Comparison of ENCODE assay signal across 12 cellular contexts in genomic region chr5:56279979-56280378, GRCh38. TPM values are rescaled to one million over a fixed set of nuclear protein-coding genes. Genes with fewer than 3 reads are reported as not detected.
DNase-seq lines count a peak whose midpoint lies in the region; ATAC-seq and TF ChIP-seq lines count a peak whose summit lies in the region.
"Had no signal": no experiment of that assay in that cellular context is flagged by ENCODE, and none has a peak within 500 bp of the region (broad histone marks: within the 10 kb centered on the region; RNA-seq: fewer than 3 reads in every experiment).

No MANE protein-coding gene starts in this region.

- no peaks in the 10 kb centered on the region for H3K9me3 Mint-ChIP-seq in activated CD4-positive, alpha-beta T cell treated with anti-CD3 and anti-CD28 coated beads for 36 hours (ENCODE audit: low read depth)
- H3K9me3 Mint-ChIP-seq: activated T-helper 2 cell treated with anti-CD3 and anti-CD28 coated beads, Interferon-gamma antibody, Interleukin-2, Interleukin-4, amounts not matched to agents 10 μg/mL and 5 μg/mL and 100 μg/mL, durations not matched to agents 14 hours and 24 hours and 36 hours had no signal

- CTCF ChIA-PET in activated CD4-positive, alpha-beta T cell treated with anti-CD3 and anti-CD28 coated beads for 36 hours (lab: Charles Lee), result no interaction called here

- peak; percentile 87 for ATAC-seq in RWPE2 (ENCODE audit: low read depth)
- ATAC-seq in activated CD4-positive, alpha-beta T cell treated with anti-CD3 and anti-CD28 coated beads for 36 hours, result no peak

- TF ChIP-seq EP300 in tibial nerve (IDR thresholded peaks at IDR 0.05), result no peak

- H3K4me1 Mint-ChIP-seq in activated CD4-positive, alpha-beta T cell treated with anti-CD3 and anti-CD28 coated beads for 36 hours, result no peaks in the 10 kb centered on the region

- peak overlapping the region; percentile 42 for H4K8ac ChIP-seq in trophoblast cell (ENCODE audit: low read depth, low read length)

- H3K27me3 Mint-ChIP-seq in activated CD4-positive, alpha-beta T cell treated with anti-CD3 and anti-CD28 coated beads for 36 hours, result no peaks in the 10 kb centered on the region

- intact Hi-C loops in activated CD4-positive, alpha-beta T cell treated with anti-CD3 and anti-CD28 coated beads for 36 hours (cut with DNase I, micrococcal nuclease), result no loop called here

- no peaks in the 10 kb centered on the region for H3K36me3 Mint-ChIP-seq in activated CD4-positive, alpha-beta T cell treated with anti-CD3 and anti-CD28 coated beads for 36 hours (ENCODE audit: low read depth)

- peaks cover 36% of the 10 kb centered on the region for H3K79me1 ChIP-seq in trophoblast cell (ENCODE audit: low read length)

- H3K4me3 Mint-ChIP-seq in activated CD4-positive, alpha-beta T cell treated with anti-CD3 and anti-CD28 coated beads for 36 hours, result no peak overlapping the region

- H4K91ac ChIP-seq in trophoblast cell (ENCODE audit: low read depth, low read length), result peak overlapping the region; percentile 84

- H3K27me3 ChIP-seq in RWPE2 (ENCODE audit: insufficient read depth, poor library complexity, severe bottlenecking), result no peaks in the 10 kb centered on the region
- no peaks in the 10 kb centered on the region for H3K27me3 ChIP-seq in trophoblast cell (ENCODE audit: insufficient read depth, low read length)
- H3K27me3 ChIP-seq in tibial nerve, result no peaks in the 10 kb centered on the region
- H3K27me3 ChIP-seq: ovary had no signal

- no CpG with 5 or more reads among the region's 2 CpGs for WGBS in trophoblast cell (ENCODE audit: extremely low coverage, insufficient coverage, insufficient read length)
- WGBS in tibial nerve, 2 donors, result 7 to 24% methylated on average over 2 of the region's 2 CpGs

- H3K4me1 ChIP-seq in RWPE2 (ENCODE audit: insufficient read depth, poor library complexity, severe bottlenecking), result peaks cover 10% of the 10 kb centered on the region
- peaks cover 22 to 24% of the 10 kb centered on the region in 2 experiments for H3K4me1 ChIP-seq in trophoblast cell (ENCODE audit: control insufficient read depth in 1 of 2, insufficient read depth in 2 of 2, low read length in 2 of 2)
- H3K4me1 ChIP-seq in tibial nerve, result peaks cover 0 to 29% (median 14%) of the 10 kb centered on the region in 4 donors

- peak overlapping the region; percentile 60 for H2AK5ac ChIP-seq in trophoblast cell (ENCODE audit: low read length)

- H3K36me3 ChIP-seq in RWPE2 (ENCODE audit: low read depth), result no peaks in the 10 kb centered on the region
- H3K36me3 ChIP-seq in trophoblast cell (ENCODE audit: control insufficient read depth in 1 of 2, insufficient read depth in 2 of 2, low read length in 2 of 2), result peaks cover 0 to 2% of the 10 kb centered on the region in 2 experiments
- H3K36me3 ChIP-seq in tibial nerve, result no peaks in the 10 kb centered on the region
- H3K36me3 ChIP-seq: ovary had no signal

- peak overlapping the region; percentile 42 for H3K27ac ChIP-seq in RWPE2 (ENCODE audit: poor library complexity, severe bottlenecking)
- H3K27ac ChIP-seq in trophoblast cell (ENCODE audit: low read depth, low read length), result no peak overlapping the region
- H3K27ac ChIP-seq in tibial nerve, result peak overlapping the region in 1 of 4 donors; percentile 40
- H3K27ac ChIP-seq: ovary had no signal

- peak; percentile 65 for DNase-seq in GM03348 (ENCODE audit: low spot score)
- no peak for DNase-seq in RWPE2 (ENCODE audit: low spot score)
- DNase-seq in fibroblast of pulmonary artery (ENCODE audit: low read depth), result peak; percentile 89
- no peak for DNase-seq in trophoblast cell
- no peak for DNase-seq in Kasumi-1 (lab: John Stamatoyannopoulos, UW)
- DNase-seq in NCI-H1092 (lab: John Stamatoyannopoulos, UW), result no peak
- no peak for DNase-seq in activated CD4-positive, alpha-beta T cell treated with anti-CD3 and anti-CD28 coated beads for 36 hours
- DNase-seq in tibial nerve (ENCODE audit: low spot score in 2 of 2), result no peak
- DNase-seq: cortex of kidney, NCI-H2029, ovary had no signal

- H2BK120ac ChIP-seq in trophoblast cell (ENCODE audit: insufficient read depth, low read length, poor library complexity), result peak overlapping the region; percentile 64

- H3K9ac ChIP-seq in trophoblast cell (ENCODE audit: low read length), result no peak overlapping the region

- H3K14ac ChIP-seq in trophoblast cell (ENCODE audit: low read length), result peak overlapping the region; percentile 22

- H2BK12ac ChIP-seq in trophoblast cell (ENCODE audit: low read length), result peak overlapping the region; percentile 78

- H3K18ac ChIP-seq in trophoblast cell (ENCODE audit: low read length), result no peak overlapping the region

- H3K9me3 ChIP-seq in RWPE2 (ENCODE audit: severe bottlenecking) (no peaks in the 10 kb centered on the region), trophoblast cell (ENCODE audit: insufficient read depth, low read depth, low read length) (no peaks in the 10 kb centered on the region), tibial nerve (no peaks in the 10 kb centered on the region)
- H3K9me3 ChIP-seq: ovary had no signal

- no peak overlapping the region for H2AFZ ChIP-seq in trophoblast cell (ENCODE audit: insufficient read depth, low read length, poor library complexity)

- H3K23ac ChIP-seq in trophoblast cell (ENCODE audit: low read length), result no peak overlapping the region

- H3K27ac Mint-ChIP-seq in activated CD4-positive, alpha-beta T cell treated with anti-CD3 and anti-CD28 coated beads for 36 hours, result no peak overlapping the region
- H3K27ac Mint-ChIP-seq: activated T-helper 2 cell treated with anti-CD3 and anti-CD28 coated beads, Interferon-gamma antibody, Interleukin-2, Interleukin-4, amounts not matched to agents 10 μg/mL and 5 μg/mL and 100 μg/mL, durations not matched to agents 14 hours and 24 hours and 36 hours had no signal

- H4K12ac ChIP-seq in trophoblast cell (ENCODE audit: low read depth, low read length), result peak overlapping the region; percentile 46

- peak overlapping the region; percentile 10 for H3K4ac ChIP-seq in trophoblast cell (ENCODE audit: low read depth, low read length)

- TF ChIP-seq CTCF in RWPE2 (IDR thresholded peaks at IDR 0.05; ENCODE audit: poor library complexity, severe bottlenecking), result no peak
- TF ChIP-seq CTCF in fibroblast of pulmonary artery (IDR thresholded peaks at IDR 0.05; ENCODE audit: low read length, missing control alignments), result no peak
- no peak for TF ChIP-seq CTCF in tibial nerve (IDR thresholded peaks at IDR 0.05)

- H3K4me2 ChIP-seq in trophoblast cell (ENCODE audit: low read length), result no peak overlapping the region

- TF ChIP-seq POLR2A in tibial nerve (IDR thresholded peaks at IDR 0.05), result no peak

- no peak overlapping the region for H3K4me3 ChIP-seq in RWPE2 (ENCODE audit: severe bottlenecking)
- no peak overlapping the region for H3K4me3 ChIP-seq in fibroblast of pulmonary artery (replicated peaks; ENCODE audit: low read depth, low read length)
- no peak overlapping the region for H3K4me3 ChIP-seq in trophoblast cell (ENCODE audit: low read depth, low read length)
- no peak overlapping the region for H3K4me3 ChIP-seq in tibial nerve
- H3K4me3 ChIP-seq: ovary had no signal

- H2BK5ac ChIP-seq in trophoblast cell (ENCODE audit: low read depth, low read length, poor library complexity), result peak overlapping the region; percentile 71

- peaks cover 6% of the 10 kb centered on the region for H3K79me2 ChIP-seq in trophoblast cell (ENCODE audit: control insufficient read depth, insufficient read depth, low read length, poor library complexity)

- POLR2A ChIA-PET in activated CD4-positive, alpha-beta T cell treated with anti-CD3 and anti-CD28 coated beads for 36 hours (lab: Charles Lee), result no interaction called here

RNA-seq across cellular contexts. Expression of gene ANKRD55, which starts 46.8 kb away (rescaled TPM):
- polyA plus RNA-seq in trophoblast cell (2013), result 0.89 and 1.0 TPM in 2 replicates
- total RNA-seq in activated CD4-positive, alpha-beta T cell treated with anti-CD3 and anti-CD28 coated beads for 36 hours, result 1 to 10 TPM; 3.7 to 5.7 TPM
- not detected for total RNA-seq in tibial nerve

Comparison
In these comparisons a context has a peak if more than half of its experiments do, and no peak if none do; other contexts are left out.
1. DNase-seq: peak in GM03348 (single experiment) and fibroblast of pulmonary artery (single experiment); none in RWPE2 (single experiment), trophoblast cell (0 of 2), Kasumi-1 (0 of 2), NCI-H1092 (single experiment), activated CD4-positive, alpha-beta T cell treated with anti-CD3 and anti-CD28 coated beads for 36 hours (single experiment) and tibial nerve (0 of 2).